1 cellular context compared by ENCODE assay signal in the genomic region with DNA sequence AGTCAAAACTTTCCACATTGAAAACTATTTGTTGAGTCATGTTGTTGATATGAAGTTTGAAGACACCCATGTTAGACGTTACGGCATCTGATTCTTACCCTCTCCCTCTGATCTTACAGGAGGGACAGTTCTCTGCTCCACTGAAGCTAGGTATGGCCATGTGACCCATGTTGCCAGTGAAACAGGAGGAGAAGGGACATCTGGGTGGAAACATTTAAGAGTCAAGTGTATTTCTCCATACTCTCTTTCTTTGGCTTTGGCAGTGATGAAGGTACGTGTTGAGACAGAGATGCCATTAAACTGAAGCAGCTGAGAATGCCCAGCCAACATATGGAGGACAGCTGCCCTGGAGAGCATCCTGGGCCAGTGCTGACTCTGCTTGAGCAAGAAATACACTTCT.
TF ChIP-seq lines count a peak whose summit lies in the region.

No MANE protein-coding gene starts in this region.

TF ChIP-seq in SK-N-SH, 30 proteins besides CTCF, POLR2A, EP300 and RAD21:
- TF ChIP-seq FOXJ3 (CRISPR knock-in tag; IDR thresholded peaks at IDR 0.05) (no peak), TCF12 (IDR thresholded peaks at IDR 0.05) (peak; percentile 82), SMC3 (IDR thresholded peaks at IDR 0.05; ENCODE audit: low read depth, low read length) (no peak)
- TF ChIP-seq, protein P1, sequence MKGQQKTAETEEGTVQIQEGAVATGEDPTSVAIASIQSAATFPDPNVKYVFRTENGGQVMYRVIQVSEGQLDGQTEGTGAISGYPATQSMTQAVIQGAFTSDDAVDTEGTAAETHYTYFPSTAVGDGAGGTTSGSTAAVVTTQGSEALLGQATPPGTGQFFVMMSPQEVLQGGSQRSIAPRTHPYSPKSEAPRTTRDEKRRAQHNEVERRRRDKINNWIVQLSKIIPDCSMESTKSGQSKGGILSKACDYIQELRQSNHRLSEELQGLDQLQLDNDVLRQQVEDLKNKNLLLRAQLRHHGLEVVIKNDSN (IDR thresholded peaks at IDR 0.05; ENCODE audit: borderline replicate concordance, low read depth) = peak; percentile 46; the same call in 1 of the 2 replicates
